Comparison of ENCODE assay signal across 1 cellular context in the genomic region with DNA sequence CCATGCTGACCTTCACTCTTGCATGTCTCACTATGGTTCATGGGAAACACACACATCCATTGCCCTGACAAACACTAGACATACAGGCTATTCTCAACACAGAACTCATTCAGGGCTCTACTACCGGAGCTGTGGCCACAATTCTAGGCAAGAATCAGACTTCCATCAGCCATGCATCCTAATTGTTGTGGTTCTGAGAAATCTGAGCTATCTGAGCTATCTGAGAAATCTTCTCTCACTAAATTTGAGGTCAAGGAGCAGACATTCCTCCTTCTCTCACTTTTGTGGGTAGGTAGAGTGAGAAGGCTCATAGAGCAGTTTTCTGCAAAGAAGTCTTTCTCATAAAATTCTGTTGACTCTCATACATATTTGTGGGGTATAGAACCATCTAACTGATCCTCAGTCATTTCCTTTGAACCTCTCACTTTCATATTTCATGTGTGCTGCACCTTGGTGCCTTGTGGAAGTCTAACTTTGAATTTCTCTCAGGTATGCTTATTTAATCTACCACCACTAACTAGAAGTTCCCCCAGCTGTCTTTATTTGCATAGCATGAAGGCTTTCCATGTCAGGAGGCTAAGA.
TF ChIP-seq lines count a peak whose summit lies in the region.

No MANE protein-coding gene starts in this region.

TF ChIP-seq in K562, 482 proteins besides CTCF, POLR2A, EP300 and RAD21:
- TF ChIP-seq PRMT5 (CRISPR knock-in tag; IDR thresholded peaks at IDR 0.05), result no peak
- TF ChIP-seq STAT5A (IDR thresholded peaks at IDR 0.05; ENCODE audit: borderline replicate concordance, low read length), result no peak
- TF ChIP-seq ZNF77 (CRISPR knock-in tag; IDR thresholded peaks at IDR 0.05), result no peak
- TF ChIP-seq, protein P1, sequence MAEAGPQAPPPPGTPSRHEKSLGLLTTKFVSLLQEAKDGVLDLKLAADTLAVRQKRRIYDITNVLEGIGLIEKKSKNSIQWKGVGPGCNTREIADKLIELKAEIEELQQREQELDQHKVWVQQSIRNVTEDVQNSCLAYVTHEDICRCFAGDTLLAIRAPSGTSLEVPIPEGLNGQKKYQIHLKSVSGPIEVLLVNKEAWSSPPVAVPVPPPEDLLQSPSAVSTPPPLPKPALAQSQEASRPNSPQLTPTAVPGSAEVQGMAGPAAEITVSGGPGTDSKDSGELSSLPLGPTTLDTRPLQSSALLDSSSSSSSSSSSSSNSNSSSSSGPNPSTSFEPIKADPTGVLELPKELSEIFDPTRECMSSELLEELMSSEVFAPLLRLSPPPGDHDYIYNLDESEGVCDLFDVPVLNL (CRISPR knock-in tag; IDR thresholded peaks at IDR 0.05; ENCODE audit: low read depth), result no peak
- TF ChIP-seq ASH1L (IDR thresholded peaks at IDR 0.05; ENCODE audit: borderline replicate concordance, low read depth, partially characterized antibody), result no peak
- TF ChIP-seq ZNF143 (CRISPR knock-in tag; IDR thresholded peaks at IDR 0.05), result no peak
- no peak for TF ChIP-seq ZNF124 (CRISPR knock-in tag; IDR thresholded peaks at IDR 0.05)
- no peak for TF ChIP-seq ZNF316 (IDR thresholded peaks at IDR 0.05)
- TF ChIP-seq THRB (CRISPR knock-in tag; conservative IDR thresholded peaks at IDR 0.05), result no peak
- no peak for TF ChIP-seq CCAR2 (IDR thresholded peaks at IDR 0.05; ENCODE audit: low read depth, low read length)
- TF ChIP-seq EWSR1 (IDR thresholded peaks at IDR 0.05; ENCODE audit: borderline replicate concordance, low read depth, partially characterized antibody), result no peak
- TF ChIP-seq ELF4 (CRISPR knock-in tag; IDR thresholded peaks at IDR 0.05), result no peak
- TF ChIP-seq RUNX1 (IDR thresholded peaks at IDR 0.05; ENCODE audit: low read depth), result no peak
- no peak for TF ChIP-seq MTA3 (IDR thresholded peaks at IDR 0.05; ENCODE audit: borderline replicate concordance)
- TF ChIP-seq, protein P2, sequence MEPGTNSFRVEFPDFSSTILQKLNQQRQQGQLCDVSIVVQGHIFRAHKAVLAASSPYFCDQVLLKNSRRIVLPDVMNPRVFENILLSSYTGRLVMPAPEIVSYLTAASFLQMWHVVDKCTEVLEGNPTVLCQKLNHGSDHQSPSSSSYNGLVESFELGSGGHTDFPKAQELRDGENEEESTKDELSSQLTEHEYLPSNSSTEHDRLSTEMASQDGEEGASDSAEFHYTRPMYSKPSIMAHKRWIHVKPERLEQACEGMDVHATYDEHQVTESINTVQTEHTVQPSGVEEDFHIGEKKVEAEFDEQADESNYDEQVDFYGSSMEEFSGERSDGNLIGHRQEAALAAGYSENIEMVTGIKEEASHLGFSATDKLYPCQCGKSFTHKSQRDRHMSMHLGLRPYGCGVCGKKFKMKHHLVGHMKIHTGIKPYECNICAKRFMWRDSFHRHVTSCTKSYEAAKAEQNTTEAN (CRISPR knock-in tag; IDR thresholded peaks at IDR 0.05), result no peak
- no peak for TF ChIP-seq DNMT1 (IDR thresholded peaks at IDR 0.05)
- no peak for TF ChIP-seq ATF3 (IDR thresholded peaks at IDR 0.05)
- no peak for TF ChIP-seq ATF3 (CRISPR knock-in tag; conservative IDR thresholded peaks at IDR 0.05)
- TF ChIP-seq IRF2 (CRISPR knock-in tag; IDR thresholded peaks at IDR 0.05), result no peak
- TF ChIP-seq SPI1 (IDR thresholded peaks at IDR 0.05; ENCODE audit: borderline replicate concordance, low read depth, low read length), result no peak
